ENCODE assay signal across 1 cellular context in the genomic region with DNA sequence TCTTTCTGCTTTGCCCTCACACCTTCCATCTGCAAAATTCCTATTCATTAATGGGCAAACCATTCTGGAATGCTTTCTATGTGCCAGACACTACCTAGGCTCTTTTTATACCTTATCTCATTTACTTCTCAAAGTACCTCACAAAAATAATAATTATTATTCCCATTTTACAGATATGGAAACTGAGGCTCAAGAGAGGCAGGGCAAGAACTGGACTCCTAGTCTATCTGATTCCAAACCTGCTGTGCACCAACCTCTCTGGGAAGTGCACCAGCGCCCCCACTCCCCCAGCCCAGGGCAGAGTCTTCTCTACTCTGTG.
TF ChIP-seq lines count a peak whose summit lies in the region.

No MANE protein-coding gene starts in this region.

TF ChIP-seq in IMR-90, 13 proteins besides CTCF, POLR2A, EP300 and RAD21:
- TF ChIP-seq MAFK (IDR thresholded peaks at IDR 0.05; ENCODE audit: low read depth, low read length) (no peak), CEBPB (IDR thresholded peaks at IDR 0.05; ENCODE audit: low read depth, low read length) (no peak), SMC3 (IDR thresholded peaks at IDR 0.05; ENCODE audit: low read depth, low read length) (no peak), RCOR1 (IDR thresholded peaks at IDR 0.05; ENCODE audit: insufficient replicate concordance, low read length) (no peak), MXI1 (IDR thresholded peaks at IDR 0.05; ENCODE audit: borderline replicate concordance, low read depth, low read length) (no peak), NFE2L2 (IDR thresholded peaks at IDR 0.05; ENCODE audit: low read depth, low read length) (no peak), FOS (IDR thresholded peaks at IDR 0.05; ENCODE audit: low read depth, low read length) (no peak), BHLHE40 (IDR thresholded peaks at IDR 0.05; ENCODE audit: low read depth, low read length) (no peak), MAZ (IDR thresholded peaks at IDR 0.05; ENCODE audit: borderline replicate concordance, low read depth, low read length) (no peak), CHD1 (IDR thresholded peaks at IDR 0.05; ENCODE audit: low read depth, low read length) (no peak), RFX5 (IDR thresholded peaks at IDR 0.05; ENCODE audit: low read depth, low read length) (no peak)
- TF ChIP-seq, protein P1, sequence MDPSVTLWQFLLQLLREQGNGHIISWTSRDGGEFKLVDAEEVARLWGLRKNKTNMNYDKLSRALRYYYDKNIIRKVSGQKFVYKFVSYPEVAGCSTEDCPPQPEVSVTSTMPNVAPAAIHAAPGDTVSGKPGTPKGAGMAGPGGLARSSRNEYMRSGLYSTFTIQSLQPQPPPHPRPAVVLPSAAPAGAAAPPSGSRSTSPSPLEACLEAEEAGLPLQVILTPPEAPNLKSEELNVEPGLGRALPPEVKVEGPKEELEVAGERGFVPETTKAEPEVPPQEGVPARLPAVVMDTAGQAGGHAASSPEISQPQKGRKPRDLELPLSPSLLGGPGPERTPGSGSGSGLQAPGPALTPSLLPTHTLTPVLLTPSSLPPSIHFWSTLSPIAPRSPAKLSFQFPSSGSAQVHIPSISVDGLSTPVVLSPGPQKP (IDR thresholded peaks at IDR 0.05; ENCODE audit: borderline replicate concordance, low read depth, low read length), result no peak
- TF ChIP-seq, protein P2, sequence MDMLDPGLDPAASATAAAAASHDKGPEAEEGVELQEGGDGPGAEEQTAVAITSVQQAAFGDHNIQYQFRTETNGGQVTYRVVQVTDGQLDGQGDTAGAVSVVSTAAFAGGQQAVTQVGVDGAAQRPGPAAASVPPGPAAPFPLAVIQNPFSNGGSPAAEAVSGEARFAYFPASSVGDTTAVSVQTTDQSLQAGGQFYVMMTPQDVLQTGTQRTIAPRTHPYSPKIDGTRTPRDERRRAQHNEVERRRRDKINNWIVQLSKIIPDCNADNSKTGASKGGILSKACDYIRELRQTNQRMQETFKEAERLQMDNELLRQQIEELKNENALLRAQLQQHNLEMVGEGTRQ (IDR thresholded peaks at IDR 0.05; ENCODE audit: low read depth, low read length), result no peak
